Comparison of ENCODE assay signal across 8 cellular contexts in genomic region chr14:23120405-23121251, GRCh38. TPM values are rescaled to one million over a fixed set of nuclear protein-coding genes. Genes with fewer than 3 reads are reported as not detected.
A peak's percentile ranks its signal among the peaks of the same experiment; 100 is the strongest.
DNase-seq lines count a peak whose midpoint lies in the region; ATAC-seq, FAIRE-seq and TF ChIP-seq lines count a peak whose summit lies in the region.

No MANE protein-coding gene starts in this region.

- peaks cover 5 to 8% of the 10 kb centered on the region in 2 donors for H3K4me1 ChIP-seq in kidney (ENCODE audit: control insufficient read depth in 1 of 2, insufficient read depth in 1 of 2, low read depth in 1 of 2, low read length in 2 of 2)

- POLR2A ChIA-PET in AG04450 (lab: Yijun Ruan, JAX) = interaction anchor here (0.6 to 1.7 kb wide), 4 partner anchors 26 to 355 kb away, joined by 3 to 7 read pairs (median 5); partner anchors contain the start of genes ACIN1, BCL2L2 and C14orf119

- no peaks in the 10 kb centered on the region for H3K36me3 ChIP-seq in kidney (ENCODE audit: control insufficient read depth in 1 of 2, insufficient read depth in 2 of 2, low read length in 2 of 2)

- CTCF ChIA-PET in AG04450 (lab: Charles Lee) = interaction anchor here (0.6 to 13.3 kb wide), 57 partner anchors 10 to 201 kb away, joined by 3 to 818 read pairs (median 6); partner anchors contain the start of genes ACIN1, C14orf119, HOMEZ and PABPN1

- FAIRE-seq in kidney (lab: Jason Lieb, UNC) = peak; percentile 15

- TF ChIP-seq CTCF in AG04450 (IDR thresholded peaks at IDR 0.05; ENCODE audit: low read depth, low read length) (peak; percentile 100), kidney (IDR thresholded peaks at IDR 0.05; ENCODE audit: borderline replicate concordance, extremely low read depth, insufficient read depth) (peak; percentile 100)

- H3K27ac ChIP-seq in AG04450 (ENCODE audit: low read depth, low read length) = no peak overlapping the region
- H3K27ac ChIP-seq in caudate nucleus (ENCODE audit: low read depth, low read length) = no peak overlapping the region
- H3K27ac ChIP-seq in kidney (ENCODE audit: low read depth in 2 of 2, low read length in 2 of 2) = peak overlapping the region in 1 of 2 donors; percentile 56

- H3K9me3 ChIP-seq in AG04450 (ENCODE audit: control insufficient read depth, insufficient read depth, low read length) (peaks cover 3% of the 10 kb centered on the region; the same call in 1 of the 2 replicates), kidney (ENCODE audit: control insufficient read depth in 1 of 2, low read length in 2 of 2) (no peaks in the 10 kb centered on the region)

- peak overlapping the region in 1 of 2 donors; percentile 37 for H3K9ac ChIP-seq in kidney (ENCODE audit: low read length in 2 of 2)

- H3K4me3 ChIP-seq in AG04450 (ENCODE audit: low read depth, low read length) (no peak overlapping the region), kidney (ENCODE audit: low read length in 2 of 2) (no peak overlapping the region)

- ATAC-seq in GM18907 (IDR thresholded peaks at IDR 0.05; ENCODE audit: unreplicated experiment) (peak; percentile 74), HG03439 (IDR thresholded peaks at IDR 0.05; ENCODE audit: unreplicated experiment) (peak; percentile 90)

- DNase-seq in AG04450 (ENCODE audit: low read depth, low spot score) (peak; percentile 65), NCI-H510A (lab: John Stamatoyannopoulos, UW) (peak; percentile 26), caudate nucleus (lab: John Stamatoyannopoulos, UW) (peak in 60 of 61 donors; percentile 4 to 94 (median 79)), kidney (peak; percentile 95)
- DNase-seq in activated CD4-positive, CD25-positive, alpha-beta regulatory T cell treated with anti-CD3 and anti-CD28 coated beads, Interleukin-2, amount 50 U/mL, for 72 hours = peak; percentile 78
- DNase-seq in stimulated activated CD4-positive, alpha-beta T cell treated with anti-CD3 and anti-CD28 coated beads, Interleukin-1b, Interleukin-23, amount 100 ng/mL, for 1 hour (ENCODE audit: low read depth in 2 of 2) = peak; percentile 48 to 52

- intact Hi-C loops in kidney (cut with DNase I) = loop anchor here (5.0 kb wide), 1 partner anchor 67 kb away; no protein-coding TSS in a partner anchor

- peaks cover 3% of the 10 kb centered on the region for H3K27me3 ChIP-seq in AG04450 (ENCODE audit: control insufficient read depth, insufficient read depth, low read length)

RNA-seq across cellular contexts. Expression of gene CEBPE, which starts 1.6 kb away (rescaled TPM):
- not detected in 2 replicates for polyA plus RNA-seq in AG04450 (2011; rRNA removed)
- not detected in 2 replicates for polyA minus RNA-seq in AG04450 (2011; rRNA and poly(A)+ RNA removed)
- total RNA-seq in kidney = not detected
- not detected for polyA plus RNA-seq in kidney (ENCODE audit: insufficient read depth, low read depth, low replicate concordance)

RNA-seq across cellular contexts. Expression of gene CIROP, which starts 15.8 kb away (rescaled TPM):
- polyA plus RNA-seq in AG04450 (2011; rRNA removed) (0.07 and 0.12 TPM in 2 replicates), kidney (ENCODE audit: insufficient read depth, low read depth, low replicate concordance) (not detected)
- polyA minus RNA-seq in AG04450 (2011; rRNA and poly(A)+ RNA removed) = 0.13 TPM in 1 of 2 replicates, not detected in the other
- total RNA-seq in kidney = not detected

RNA-seq across cellular contexts. Expression of gene C14orf119, which starts 25.3 kb away (rescaled TPM):
- 119 and 128 TPM in 2 replicates for polyA plus RNA-seq in AG04450 (2011; rRNA removed)
- polyA minus RNA-seq in AG04450 (2011; rRNA and poly(A)+ RNA removed) = 89.5 and 94.1 TPM in 2 replicates
- total RNA-seq in kidney = 42.8 TPM
- polyA plus RNA-seq in kidney (ENCODE audit: insufficient read depth, low read depth, low replicate concordance) = 56.6 TPM

RNA-seq across cellular contexts. Expression of gene ACIN1, which starts 25.7 kb away (rescaled TPM):
- 158 and 173 TPM in 2 replicates for polyA plus RNA-seq in AG04450 (2011; rRNA removed)
- 136 and 143 TPM in 2 replicates for polyA minus RNA-seq in AG04450 (2011; rRNA and poly(A)+ RNA removed)
- total RNA-seq in kidney = 150 TPM
- 54.9 TPM for polyA plus RNA-seq in kidney (ENCODE audit: insufficient read depth, low read depth, low replicate concordance)

Comparison
In these comparisons a context has a peak if more than half of its experiments do, and no peak if none do; other contexts are left out.
1. DNase-seq: peak in every context shown above with its lines; median percentile 95 in kidney; 79 in caudate nucleus; 78 in activated CD4-positive, CD25-positive, alpha-beta regulatory T cell treated with anti-CD3 and anti-CD28 coated beads, Interleukin-2, amount 50 U/mL, for 72 hours; 65 in AG04450; 50 in stimulated activated CD4-positive, alpha-beta T cell treated with anti-CD3 and anti-CD28 coated beads, Interleukin-1b, Interleukin-23, amount 100 ng/mL, for 1 hour; 26 in NCI-H510A.